Comparison of ENCODE assay signal across 1 cellular context in genomic region chr2:237434916-237435315, GRCh38.
TF ChIP-seq lines count a peak whose summit lies in the region.

No MANE protein-coding gene starts in this region.

TF ChIP-seq in K562, 482 proteins besides CTCF, POLR2A, EP300 and RAD21 (continued from another document):
- peak; percentile 67; the same call in 1 of the 2 replicates for TF ChIP-seq VEZF1 (CRISPR knock-in tag; IDR thresholded peaks at IDR 0.05)
- TF ChIP-seq U2AF1 (optimal IDR thresholded peaks at IDR 0.05; ENCODE audit: low read depth, low read length): no peak
- no peak for TF ChIP-seq NR2C1 (IDR thresholded peaks at IDR 0.05)
- no peak for TF ChIP-seq NR2C1 (tag; IDR thresholded peaks at IDR 0.05)
- no peak for TF ChIP-seq HNRNPK (IDR thresholded peaks at IDR 0.05; ENCODE audit: low read depth, low read length, poor library complexity, severe bottlenecking)
- no peak for TF ChIP-seq E4F1 (CRISPR knock-in tag; IDR thresholded peaks at IDR 0.05; ENCODE audit: borderline replicate concordance)
- no peak for TF ChIP-seq E2F6 (IDR thresholded peaks at IDR 0.05; ENCODE audit: borderline replicate concordance in 1 of 2, extremely low read depth in 1 of 2, insufficient read depth in 1 of 2, insufficient read length in 1 of 2, low read depth in 1 of 2, low read length in 1 of 2, poor library complexity in 1 of 2, severe bottlenecking in 1 of 2)
- no peak for TF ChIP-seq BCLAF1 (IDR thresholded peaks at IDR 0.05; ENCODE audit: borderline replicate concordance in 1 of 2, control insufficient read depth in 1 of 2, low read depth in 2 of 2, low read length in 1 of 2)
- no peak for TF ChIP-seq ZNF23 (CRISPR knock-in tag; IDR thresholded peaks at IDR 0.05)
- TF ChIP-seq STAT5A (IDR thresholded peaks at IDR 0.05; ENCODE audit: borderline replicate concordance, low read length): no peak
- TF ChIP-seq ARID1B (IDR thresholded peaks at IDR 0.05): peak; percentile 55; the same call in 1 of the 2 replicates
- no peak for TF ChIP-seq HMG20B (CRISPR knock-in tag; IDR thresholded peaks at IDR 0.05)
- no peak for TF ChIP-seq ZFPM2 (CRISPR knock-in tag; IDR thresholded peaks at IDR 0.05)
- TF ChIP-seq ZNF444 (CRISPR knock-in tag; IDR thresholded peaks at IDR 0.05): no peak
- TF ChIP-seq CBX5 (IDR thresholded peaks at IDR 0.05; ENCODE audit: borderline replicate concordance, low read depth): no peak
- no peak for TF ChIP-seq LARP7 (IDR thresholded peaks at IDR 0.05)
- 0 out of 4 replicates have a peak, but pooled peaks of 1 of the 2 experiments have one; percentile 24 for TF ChIP-seq ZNF639 (CRISPR knock-in tag; conservative IDR thresholded peaks at IDR 0.05 in 1 of 2, IDR thresholded peaks at IDR 0.05 in 1 of 2)
- TF ChIP-seq MECOM (CRISPR knock-in tag; IDR thresholded peaks at IDR 0.05): no peak
- no peak for TF ChIP-seq KAT8 (IDR thresholded peaks at IDR 0.05; ENCODE audit: low read depth)
- no peak for TF ChIP-seq GTF2B (IDR thresholded peaks at IDR 0.05; ENCODE audit: extremely low read depth, insufficient read length)
- TF ChIP-seq NFE2 (IDR thresholded peaks at IDR 0.05; ENCODE audit: low read depth): peak; percentile 7; the same call in 1 of the 2 replicates
- TF ChIP-seq ZNF121 (CRISPR knock-in tag; conservative IDR thresholded peaks at IDR 0.05): no peak
- TF ChIP-seq HIVEP1 (CRISPR knock-in tag; IDR thresholded peaks at IDR 0.05): no peak
- TF ChIP-seq L3MBTL2 (IDR thresholded peaks at IDR 0.05): peak; percentile 65; the same call in 1 of the 2 replicates
- no peak for TF ChIP-seq TRIM28 (IDR thresholded peaks at IDR 0.05)
- TF ChIP-seq MEIS2 (IDR thresholded peaks at IDR 0.05; ENCODE audit: partially characterized antibody): no peak
- no peak for TF ChIP-seq ZSCAN32 (CRISPR knock-in tag; IDR thresholded peaks at IDR 0.05)
- no peak for TF ChIP-seq BRF1 (IDR thresholded peaks at IDR 0.05; ENCODE audit: borderline replicate concordance, extremely low read depth, insufficient read length)
- TF ChIP-seq ZBTB9 (CRISPR knock-in tag; IDR thresholded peaks at IDR 0.05): peak; percentile 85; the same call in 1 of the 2 replicates
- TF ChIP-seq PHB (CRISPR knock-in tag; IDR thresholded peaks at IDR 0.05): no peak
- TF ChIP-seq ZNF589 (CRISPR knock-in tag; IDR thresholded peaks at IDR 0.05; ENCODE audit: low read depth): no peak
- TF ChIP-seq COPS2 (conservative IDR thresholded peaks at IDR 0.05): no peak
- no peak for TF ChIP-seq RBM17 (IDR thresholded peaks at IDR 0.05; ENCODE audit: borderline replicate concordance, low read depth, low read length)
- no peak for TF ChIP-seq ZNF12 (CRISPR knock-in tag; IDR thresholded peaks at IDR 0.05)
- TF ChIP-seq ZNF165 (CRISPR knock-in tag; IDR thresholded peaks at IDR 0.05; ENCODE audit: borderline replicate concordance): no peak
- TF ChIP-seq PHTF2 (CRISPR knock-in tag; IDR thresholded peaks at IDR 0.05): no peak
- no peak for TF ChIP-seq NFYB (IDR thresholded peaks at IDR 0.05; ENCODE audit: extremely low read depth, insufficient read length)
- TF ChIP-seq CHAMP1 (IDR thresholded peaks at IDR 0.05): no peak
- TF ChIP-seq FOS (IDR thresholded peaks at IDR 0.05; ENCODE audit: extremely low read depth, insufficient read length): no peak
- TF ChIP-seq HDAC3 (IDR thresholded peaks at IDR 0.05; ENCODE audit: borderline replicate concordance, partially characterized antibody): no peak
- TF ChIP-seq KAT2B (IDR thresholded peaks at IDR 0.05; ENCODE audit: low read depth, low read length): no peak
- TF ChIP-seq ZFP36 (IDR thresholded peaks at IDR 0.05; ENCODE audit: low read depth, low read length, partially characterized antibody): no peak
- no peak for TF ChIP-seq BCOR (IDR thresholded peaks at IDR 0.05)
- no peak for TF ChIP-seq ZNF354B (CRISPR knock-in tag; IDR thresholded peaks at IDR 0.05)
